ENCODE assay signal across 26 cellular contexts in the genomic region with DNA sequence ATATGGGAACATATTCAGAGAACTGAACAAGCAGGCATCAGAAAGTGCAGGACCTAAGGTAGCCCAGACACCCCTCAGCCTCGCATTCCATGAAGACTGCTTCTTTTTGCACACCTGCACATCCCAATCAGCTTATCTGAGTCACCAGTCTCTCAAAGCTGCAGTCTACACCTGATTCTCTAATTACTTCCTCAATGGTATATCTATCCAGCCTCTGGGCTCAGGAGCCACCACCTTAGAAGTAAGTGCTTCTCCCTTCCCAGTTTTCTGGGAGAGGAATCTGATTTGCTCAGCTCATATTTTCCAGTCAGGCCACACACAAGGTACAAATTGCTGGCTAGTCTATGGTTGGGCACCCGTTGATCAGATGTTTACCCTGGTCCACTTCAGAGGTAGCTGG. TPM values are rescaled to one million over a fixed set of nuclear protein-coding genes. Genes with fewer than 3 reads are reported as not detected.
"Had no signal": no experiment of that assay in that cellular context is flagged by ENCODE, and none has a peak within 500 bp of the region (broad histone marks: within the 10 kb centered on the region; RNA-seq: fewer than 3 reads in every experiment).

No MANE protein-coding gene starts in this region.

- H3K27ac ChIP-seq: SJCRH30 had no signal

- H3K4me1 ChIP-seq: SJCRH30 had no signal

- ATAC-seq: activated CD4-positive, CD25-positive, alpha-beta regulatory T cell treated with anti-CD3 and anti-CD28 coated beads, Interleukin-2, amount 50 U/mL, for 24 hours; activated CD8-positive, alpha-beta T cell treated with anti-CD3 and anti-CD28 coated beads for 36 hours; Panc1 had no signal

- H3K27me3 ChIP-seq: SJCRH30 had no signal

- H3K36me3 Mint-ChIP-seq: brain had no signal

- H3K36me3 ChIP-seq: SJCRH30 had no signal

- H3K9me3 ChIP-seq: SJCRH30, SK-N-SH had no signal

- H3K27ac Mint-ChIP-seq: activated CD8-positive, alpha-beta T cell treated with anti-CD3 and anti-CD28 coated beads for 36 hours; activated T-helper 1 cell treated with anti-CD3 and anti-CD28 coated beads, Interleukin-12 subunit alpha, Interleukin-12 subunit beta, Interleukin-2, Interleukin-4 antibody, amounts not matched to agents 30 ng/mL and 10 ng/mL and 1 ng/mL, durations not matched to agents 14 hours and 24 hours and 36 hours; brain had no signal

- H3K9me3 Mint-ChIP-seq: activated CD8-positive, alpha-beta T cell treated with anti-CD3 and anti-CD28 coated beads for 36 hours; activated naive CD4-positive, alpha-beta T cell treated with anti-CD3 and anti-CD28 coated beads, Interleukin-2, amount 50 U/mL, for 24 hours; activated T-helper 1 cell treated with anti-CD3 and anti-CD28 coated beads, Interleukin-12 subunit alpha, Interleukin-12 subunit beta, Interleukin-2, Interleukin-4 antibody, amounts not matched to agents 30 ng/mL and 10 ng/mL and 1 ng/mL, durations not matched to agents 14 hours and 24 hours and 36 hours; brain had no signal

- H3K4me3 ChIP-seq: SJCRH30 had no signal

- H3K4me3 Mint-ChIP-seq: activated CD8-positive, alpha-beta T cell treated with anti-CD3 and anti-CD28 coated beads for 36 hours; activated naive CD4-positive, alpha-beta T cell treated with anti-CD3 and anti-CD28 coated beads, Interleukin-2, amount 50 U/mL, for 24 hours; activated T-helper 1 cell treated with anti-CD3 and anti-CD28 coated beads, Interleukin-12 subunit alpha, Interleukin-12 subunit beta, Interleukin-2, Interleukin-4 antibody, amounts not matched to agents 30 ng/mL and 10 ng/mL and 1 ng/mL, durations not matched to agents 14 hours and 24 hours and 36 hours; brain had no signal

- DNase-seq: activated CD4-positive, alpha-beta T cell treated with anti-CD3 and anti-CD28 coated beads for 4 hours; activated CD8-positive, alpha-beta memory T cell treated with anti-CD3 and anti-CD28 coated beads, Interleukin-2, amount 50 U/mL, for 4 hours; activated CD8-positive, alpha-beta T cell treated with anti-CD3 and anti-CD28 coated beads for 36 hours; activated effector memory CD4-positive, alpha-beta T cell treated with Interleukin-2 at 50 U/mL for 16 hours; activated naive CD4-positive, alpha-beta T cell; amygdala; Karpas-422; MM.1S; NCI-H1105; NCI-H1436; NCI-H1694 treated with DMSO at 0.1 percent for 48 hours; NCI-H2029 treated with DMSO at 0.1 percent for 48 hours; NCI-H345; NCI-H510A; NCI-H526 treated with DMSO at 0.1 percent for 48 hours; NCI-H82; OCI-M1; Right ventricle myocardium superior; RPMI8226; SJCRH30; SK-N-SH had no signal

- H3K4me1 Mint-ChIP-seq: brain had no signal

- H3K27me3 Mint-ChIP-seq: activated CD8-positive, alpha-beta T cell treated with anti-CD3 and anti-CD28 coated beads for 36 hours; activated naive CD4-positive, alpha-beta T cell treated with anti-CD3 and anti-CD28 coated beads, Interleukin-2, amount 50 U/mL, for 24 hours had no signal

RNA-seq across cellular contexts. Expression of gene TC2N, which starts 21.7 kb away (rescaled TPM):
- polyA plus RNA-seq: SK-N-SH had no signal
